In the genomic region with DNA sequence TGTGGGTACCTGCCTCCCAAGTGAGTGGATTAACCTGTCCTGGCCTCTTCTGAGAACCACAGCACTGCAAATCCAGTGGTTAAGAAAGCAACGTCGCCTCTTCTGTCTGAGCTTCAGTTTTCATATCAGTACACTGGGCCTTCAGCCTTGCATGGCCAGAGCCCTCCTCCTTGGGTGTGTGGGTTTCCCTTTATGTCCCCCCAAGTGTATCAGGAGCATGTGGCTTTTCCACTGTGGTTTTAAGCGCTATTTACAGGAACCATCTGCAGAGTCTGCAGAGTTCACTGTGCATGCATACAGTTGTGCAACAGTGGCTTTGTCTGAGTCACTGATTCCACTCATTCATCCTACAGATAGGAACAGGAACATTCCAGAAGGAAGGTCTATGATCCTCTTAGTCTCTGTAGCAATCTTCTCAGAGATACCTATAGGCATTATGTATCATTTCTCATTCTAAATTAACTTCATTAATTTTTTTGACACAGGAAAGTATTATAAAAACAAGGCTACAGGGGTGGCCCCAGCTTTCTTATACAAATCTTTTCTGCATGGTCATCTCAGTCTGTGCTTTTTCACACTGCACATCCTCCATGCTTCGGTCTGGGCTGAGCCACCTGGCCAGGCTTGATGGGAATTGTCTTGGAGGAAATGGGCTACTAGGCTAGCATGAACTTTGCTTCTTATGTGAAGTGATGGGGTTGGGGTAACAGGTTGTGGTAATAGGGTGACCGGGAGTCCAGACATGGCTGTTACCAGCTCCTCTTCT, we compare ENCODE assay signal across 1 cellular context.
TF ChIP-seq lines count a peak whose summit lies in the region.

No MANE protein-coding gene starts in this region.

TF ChIP-seq in GM23338, 12 proteins besides CTCF, POLR2A, EP300 and RAD21 (continued from another document):
- TF ChIP-seq, protein P1, sequence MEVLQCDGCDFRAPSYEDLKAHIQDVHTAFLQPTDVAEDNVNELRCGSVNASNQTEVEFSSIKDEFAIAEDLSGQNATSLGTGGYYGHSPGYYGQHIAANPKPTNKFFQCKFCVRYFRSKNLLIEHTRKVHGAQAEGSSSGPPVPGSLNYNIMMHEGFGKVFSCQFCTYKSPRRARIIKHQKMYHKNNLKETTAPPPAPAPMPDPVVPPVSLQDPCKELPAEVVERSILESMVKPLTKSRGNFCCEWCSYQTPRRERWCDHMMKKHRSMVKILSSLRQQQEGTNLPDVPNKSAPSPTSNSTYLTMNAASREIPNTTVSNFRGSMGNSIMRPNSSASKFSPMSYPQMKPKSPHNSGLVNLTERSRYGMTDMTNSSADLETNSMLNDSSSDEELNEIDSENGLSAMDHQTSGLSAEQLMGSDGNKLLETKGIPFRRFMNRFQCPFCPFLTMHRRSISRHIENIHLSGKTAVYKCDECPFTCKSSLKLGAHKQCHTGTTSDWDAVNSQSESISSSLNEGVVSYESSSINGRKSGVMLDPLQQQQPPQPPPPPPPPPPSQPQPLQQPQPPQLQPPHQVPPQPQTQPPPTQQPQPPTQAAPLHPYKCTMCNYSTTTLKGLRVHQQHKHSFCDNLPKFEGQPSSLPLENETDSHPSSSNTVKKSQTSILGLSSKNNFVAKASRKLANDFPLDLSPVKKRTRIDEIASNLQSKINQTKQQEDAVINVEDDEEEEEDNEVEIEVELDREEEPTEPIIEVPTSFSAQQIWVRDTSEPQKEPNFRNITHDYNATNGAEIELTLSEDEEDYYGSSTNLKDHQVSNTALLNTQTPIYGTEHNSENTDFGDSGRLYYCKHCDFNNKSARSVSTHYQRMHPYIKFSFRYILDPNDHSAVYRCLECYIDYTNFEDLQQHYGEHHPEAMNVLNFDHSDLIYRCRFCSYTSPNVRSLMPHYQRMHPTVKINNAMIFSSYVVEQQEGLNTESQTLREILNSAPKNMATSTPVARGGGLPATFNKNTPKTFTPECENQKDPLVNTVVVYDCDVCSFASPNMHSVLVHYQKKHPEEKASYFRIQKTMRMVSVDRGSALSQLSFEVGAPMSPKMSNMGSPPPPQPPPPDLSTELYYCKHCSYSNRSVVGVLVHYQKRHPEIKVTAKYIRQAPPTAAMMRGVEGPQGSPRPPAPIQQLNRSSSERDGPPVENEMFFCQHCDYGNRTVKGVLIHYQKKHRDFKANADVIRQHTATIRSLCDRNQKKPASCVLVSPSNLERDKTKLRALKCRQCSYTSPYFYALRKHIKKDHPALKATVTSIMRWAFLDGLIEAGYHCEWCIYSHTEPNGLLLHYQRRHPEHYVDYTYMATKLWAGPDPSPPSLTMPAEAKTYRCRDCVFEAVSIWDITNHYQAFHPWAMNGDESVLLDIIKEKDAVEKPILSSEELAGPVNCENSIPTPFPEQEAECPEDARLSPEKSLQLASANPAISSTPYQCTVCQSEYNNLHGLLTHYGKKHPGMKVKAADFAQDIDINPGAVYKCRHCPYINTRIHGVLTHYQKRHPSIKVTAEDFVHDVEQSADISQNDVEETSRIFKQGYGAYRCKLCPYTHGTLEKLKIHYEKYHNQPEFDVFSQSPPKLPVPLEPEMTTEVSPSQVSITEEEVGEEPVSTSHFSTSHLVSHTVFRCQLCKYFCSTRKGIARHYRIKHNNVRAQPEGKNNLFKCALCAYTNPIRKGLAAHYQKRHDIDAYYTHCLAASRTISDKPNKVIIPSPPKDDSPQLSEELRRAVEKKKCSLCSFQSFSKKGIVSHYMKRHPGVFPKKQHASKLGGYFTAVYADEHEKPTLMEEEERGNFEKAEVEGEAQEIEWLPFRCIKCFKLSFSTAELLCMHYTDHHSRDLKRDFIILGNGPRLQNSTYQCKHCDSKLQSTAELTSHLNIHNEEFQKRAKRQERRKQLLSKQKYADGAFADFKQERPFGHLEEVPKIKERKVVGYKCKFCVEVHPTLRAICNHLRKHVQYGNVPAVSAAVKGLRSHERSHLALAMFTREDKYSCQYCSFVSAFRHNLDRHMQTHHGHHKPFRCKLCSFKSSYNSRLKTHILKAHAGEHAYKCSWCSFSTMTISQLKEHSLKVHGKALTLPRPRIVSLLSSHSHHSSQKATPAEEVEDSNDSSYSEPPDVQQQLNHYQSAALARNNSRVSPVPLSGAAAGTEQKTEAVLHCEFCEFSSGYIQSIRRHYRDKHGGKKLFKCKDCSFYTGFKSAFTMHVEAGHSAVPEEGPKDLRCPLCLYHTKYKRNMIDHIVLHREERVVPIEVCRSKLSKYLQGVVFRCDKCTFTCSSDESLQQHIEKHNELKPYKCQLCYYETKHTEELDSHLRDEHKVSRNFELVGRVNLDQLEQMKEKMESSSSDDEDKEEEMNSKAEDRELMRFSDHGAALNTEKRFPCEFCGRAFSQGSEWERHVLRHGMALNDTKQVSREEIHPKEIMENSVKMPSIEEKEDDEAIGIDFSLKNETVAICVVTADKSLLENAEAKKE (CRISPR knock-in tag; IDR thresholded peaks at IDR 0.05) = no peak
- TF ChIP-seq REST (IDR thresholded peaks at IDR 0.05; ENCODE audit: unreplicated experiment) = no peak
- no peak for TF ChIP-seq JUNB (IDR thresholded peaks at IDR 0.05; ENCODE audit: unreplicated experiment)
- TF ChIP-seq POLR2AphosphoS5 (IDR thresholded peaks at IDR 0.05; ENCODE audit: low read depth) = no peak
- no peak for TF ChIP-seq STAT1 (IDR thresholded peaks at IDR 0.05; ENCODE audit: unreplicated experiment)
- TF ChIP-seq CREB1 (CRISPR knock-in tag; IDR thresholded peaks at IDR 0.05; ENCODE audit: low read depth) = no peak
- no peak for TF ChIP-seq ZNF331 (CRISPR knock-in tag; IDR thresholded peaks at IDR 0.05; ENCODE audit: low read depth)
